Comparison of ENCODE assay signal across 8 cellular contexts in the genomic region with DNA sequence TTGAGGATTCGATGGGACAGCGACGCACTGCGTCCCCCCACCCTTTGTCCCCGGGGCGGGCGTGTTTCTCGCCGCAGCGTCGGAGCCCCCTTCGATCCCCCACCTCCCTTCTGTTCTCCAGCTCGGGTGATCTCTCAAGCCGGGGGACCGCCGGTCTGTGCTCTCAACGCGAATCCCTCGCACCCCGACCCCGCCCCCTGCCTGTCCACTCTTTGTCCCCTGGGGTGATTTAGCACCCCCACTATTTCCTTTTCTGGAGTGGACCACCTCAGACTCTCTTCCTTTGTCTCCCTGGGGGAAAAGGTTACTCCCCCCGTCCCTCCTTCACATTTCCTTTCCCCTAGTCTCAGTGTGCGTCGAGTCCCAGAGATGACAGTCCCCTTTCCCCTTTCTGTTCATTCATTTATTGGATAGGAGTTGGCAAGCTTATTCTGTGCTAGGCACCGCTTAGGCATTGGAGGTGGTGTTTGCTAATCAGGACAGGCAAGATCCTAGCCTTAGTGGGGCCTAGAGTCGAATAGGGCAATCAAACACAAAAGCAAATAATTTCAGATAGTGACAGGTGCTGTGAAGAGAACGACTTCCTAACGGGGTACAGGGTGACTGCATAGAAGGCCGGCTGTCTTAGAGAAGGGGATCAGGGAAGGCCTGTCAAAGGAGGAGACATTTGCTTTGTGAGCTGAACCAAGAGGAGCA. TPM values are rescaled to one million over a fixed set of nuclear protein-coding genes. Genes with fewer than 3 reads are reported as not detected.
DNase-seq lines count a peak whose midpoint lies in the region; TF ChIP-seq lines count a peak whose summit lies in the region.

No MANE protein-coding gene starts in this region.

- peak overlapping the region; percentile 97 for H3K4me3 Mint-ChIP-seq in type B pancreatic cell

- peak overlapping the region; percentile 95 for H3K27ac Mint-ChIP-seq in type B pancreatic cell

- no peaks in the 10 kb centered on the region for H3K36me3 Mint-ChIP-seq in type B pancreatic cell

- H3K27me3 Mint-ChIP-seq in type B pancreatic cell, result no peaks in the 10 kb centered on the region

- no peak for TF ChIP-seq CTCF in type B pancreatic cell (conservative IDR thresholded peaks at IDR 0.05)

- H3K4me1 Mint-ChIP-seq in type B pancreatic cell (ENCODE audit: unreplicated experiment), result peaks cover 40% of the 10 kb centered on the region

- no peaks in the 10 kb centered on the region for H3K9me3 Mint-ChIP-seq in type B pancreatic cell

- peak; percentile 19 to 29 for DNase-seq in NCI-H526 (lab: John Stamatoyannopoulos, UW)
- no peak for DNase-seq in NCI-H526 treated with DMSO at 0.1 percent for 48 hours (lab: John Stamatoyannopoulos, UW)
- peak; percentile 59 for DNase-seq in OCI-M1 (lab: John Stamatoyannopoulos, UW)
- peak; percentile 35 for DNase-seq in cerebellar cortex (ENCODE audit: low spot score)
- peak; percentile 18 for DNase-seq in medulla oblongata (ENCODE audit: extremely low spot score)
- DNase-seq in type B pancreatic cell (ENCODE audit: extremely low spot score, unreplicated experiment), result no peak
- no peak for DNase-seq in NCI-H1417 treated with DMSO at 0.1 percent for 48 hours (lab: John Stamatoyannopoulos, UW)
- DNase-seq in SKM-1 treated with dmso at 0.1 percent for 144 hours (lab: John Stamatoyannopoulos, UW; ENCODE audit: unreplicated experiment), result no peak

RNA-seq across cellular contexts. Expression of a gene that starts 0.7 kb away (rescaled TPM):
- total RNA-seq in type B pancreatic cell (ENCODE audit: low replicate concordance), result 26.6 and 27.6 TPM in 2 replicates

Comparison
In these comparisons a context has a peak if more than half of its experiments do, and no peak if none do; other contexts are left out.
1. DNase-seq: peak in NCI-H526 (2 of 2), OCI-M1 (single experiment), cerebellar cortex (single experiment) and medulla oblongata (single experiment); none in NCI-H526 treated with DMSO at 0.1 percent for 48 hours (single experiment), type B pancreatic cell (single experiment), NCI-H1417 treated with DMSO at 0.1 percent for 48 hours (single experiment) and SKM-1 treated with dmso at 0.1 percent for 144 hours (single experiment).